In genomic region chr9:110356639-110357038, GRCh38 we compare ENCODE assay signal across 28 cellular contexts. TPM values are rescaled to one million over a fixed set of nuclear protein-coding genes. Genes with fewer than 3 reads are reported as not detected.
"Had no signal": no experiment of that assay in that cellular context is flagged by ENCODE, and none has a peak within 500 bp of the region (broad histone marks: within the 10 kb centered on the region; RNA-seq: fewer than 3 reads in every experiment).

No MANE protein-coding gene starts in this region.

- H3K27ac ChIP-seq: breast epithelium, dorsolateral prefrontal cortex, esophagus muscularis mucosa, gastrocnemius medialis, left ventricle myocardium inferior, testis had no signal

- ATAC-seq: activated T-cell treated with anti-CD3 and anti-CD28 coated beads, Interleukin-2, amount 50 U/mL, for 72 hours; gastrocnemius medialis; natural killer cell had no signal

- H3K36me3 Mint-ChIP-seq: activated naive CD8-positive, alpha-beta T cell treated with anti-CD3 and anti-CD28 coated beads, Interleukin-2, amount 10 ng/mL, durations not matched to agents 7 days and 5 days; natural killer cell had no signal

- H3K4me3 Mint-ChIP-seq: activated CD4-positive, alpha-beta memory T cell treated with anti-CD3 and anti-CD28 coated beads, Interleukin-2, amount 10 ng/mL, durations not matched to agents 7 days and 5 days; activated naive CD4-positive, alpha-beta T cell treated with anti-CD3 and anti-CD28 coated beads for 36 hours; activated naive CD8-positive, alpha-beta T cell treated with anti-CD3 and anti-CD28 coated beads, Interleukin-2, amount 10 ng/mL, durations not matched to agents 7 days and 5 days; activated T-cell treated with anti-CD3 and anti-CD28 coated beads, Interleukin-2, amount 50 U/mL, for 72 hours; central memory CD8-positive, alpha-beta T cell; natural killer cell had no signal

- H3K4me1 Mint-ChIP-seq: activated CD4-positive, alpha-beta memory T cell treated with anti-CD3 and anti-CD28 coated beads, Interleukin-2, amount 10 ng/mL, durations not matched to agents 7 days and 5 days; activated naive CD8-positive, alpha-beta T cell treated with anti-CD3 and anti-CD28 coated beads, Interleukin-2, amount 10 ng/mL, durations not matched to agents 7 days and 5 days; central memory CD8-positive, alpha-beta T cell; natural killer cell had no signal

- H3K4me1 ChIP-seq: breast epithelium, esophagus muscularis mucosa, gastrocnemius medialis, left ventricle myocardium inferior, spleen, testis had no signal

- H3K36me3 ChIP-seq: breast epithelium, esophagus muscularis mucosa, gastrocnemius medialis, left ventricle myocardium inferior, spleen had no signal

- H3K27ac Mint-ChIP-seq: activated CD4-positive, alpha-beta memory T cell treated with anti-CD3 and anti-CD28 coated beads, Interleukin-2, amount 10 ng/mL, durations not matched to agents 7 days and 5 days; activated naive CD4-positive, alpha-beta T cell treated with anti-CD3 and anti-CD28 coated beads for 36 hours; activated naive CD8-positive, alpha-beta T cell treated with anti-CD3 and anti-CD28 coated beads, Interleukin-2, amount 10 ng/mL, durations not matched to agents 7 days and 5 days; activated T-cell treated with anti-CD3 and anti-CD28 coated beads, Interleukin-2, amount 50 U/mL, for 72 hours; natural killer cell; progenitor cell of endocrine pancreas had no signal

- H3K9me3 ChIP-seq: breast epithelium, gastrocnemius medialis, spleen, testis had no signal

- H3K9me3 Mint-ChIP-seq: activated CD4-positive, alpha-beta memory T cell treated with anti-CD3 and anti-CD28 coated beads, Interleukin-2, amount 10 ng/mL, durations not matched to agents 7 days and 5 days; activated naive CD4-positive, alpha-beta T cell treated with anti-CD3 and anti-CD28 coated beads for 36 hours; central memory CD8-positive, alpha-beta T cell had no signal

- H3K27me3 Mint-ChIP-seq: activated CD4-positive, alpha-beta memory T cell treated with anti-CD3 and anti-CD28 coated beads, Interleukin-2, amount 10 ng/mL, durations not matched to agents 7 days and 5 days; activated naive CD8-positive, alpha-beta T cell treated with anti-CD3 and anti-CD28 coated beads, Interleukin-2, amount 10 ng/mL, durations not matched to agents 7 days and 5 days; central memory CD8-positive, alpha-beta T cell; progenitor cell of endocrine pancreas had no signal

- DNase-seq: activated CD4-positive, alpha-beta memory T cell treated with anti-CD3 and anti-CD28 coated beads, Interleukin-2, amount 10 ng/mL, durations not matched to agents 7 days and 5 days; activated CD4-positive, alpha-beta T cell treated with anti-CD3 and anti-CD28 coated beads for 48 hours; activated CD4-positive, CD25-positive, alpha-beta regulatory T cell; activated effector memory CD4-positive, alpha-beta T cell treated with Interleukin-2 at 50 U/mL for 16 hours; activated naive CD4-positive, alpha-beta T cell treated with anti-CD3 and anti-CD28 coated beads for 36 hours; activated naive CD8-positive, alpha-beta T cell treated with anti-CD3 and anti-CD28 coated beads, Interleukin-2, amount 10 ng/mL, durations not matched to agents 7 days and 5 days; activated T-cell treated with anti-CD3 and anti-CD28 coated beads, Interleukin-2, amount 50 U/mL, for 72 hours; amniotic stem cell; dorsolateral prefrontal cortex; gastrocnemius medialis; hippocampal formation; kidney glomerular epithelial cell; left ventricle myocardium inferior; mammary epithelial cell; midbrain; natural killer cell; retina; spleen; stimulated activated CD4-positive, alpha-beta T cell treated with anti-CD3 and anti-CD28 coated beads, Interleukin-4, amount 100 ng/mL, for 1 hour; stimulated activated naive CD4-positive, alpha-beta T cell; T-helper 9 cell; testis; trophoblast cell had no signal

- H3K27me3 ChIP-seq: breast epithelium, dorsolateral prefrontal cortex, esophagus muscularis mucosa, gastrocnemius medialis, spleen, testis had no signal

- H3K4me3 ChIP-seq: breast epithelium, dorsolateral prefrontal cortex, esophagus muscularis mucosa, gastrocnemius medialis, left ventricle myocardium inferior, spleen, testis had no signal

RNA-seq across cellular contexts. Expression of gene TXNDC8, which starts 19.0 kb away (rescaled TPM):
- total RNA-seq: activated CD4-positive, alpha-beta memory T cell treated with anti-CD3 and anti-CD28 coated beads, Interleukin-2, amount 10 ng/mL, durations not matched to agents 7 days and 5 days; activated naive CD4-positive, alpha-beta T cell treated with anti-CD3 and anti-CD28 coated beads for 36 hours; activated naive CD8-positive, alpha-beta T cell treated with anti-CD3 and anti-CD28 coated beads, Interleukin-2, amount 10 ng/mL, durations not matched to agents 7 days and 5 days; activated T-cell treated with anti-CD3 and anti-CD28 coated beads, Interleukin-2, amount 50 U/mL, for 72 hours; breast epithelium; esophagus muscularis mucosa; gastrocnemius medialis; left ventricle myocardium inferior; mammary epithelial cell; natural killer cell; osteocyte; progenitor cell of endocrine pancreas; spleen had no signal
